1 cellular context compared by ENCODE assay signal in genomic region chr5:50593681-50594080, GRCh38.
TF ChIP-seq lines count a peak whose summit lies in the region.

No MANE protein-coding gene starts in this region.

TF ChIP-seq in SK-N-SH, 30 proteins besides CTCF, POLR2A, EP300 and RAD21 (continued from another document):
- TF ChIP-seq, protein P1, sequence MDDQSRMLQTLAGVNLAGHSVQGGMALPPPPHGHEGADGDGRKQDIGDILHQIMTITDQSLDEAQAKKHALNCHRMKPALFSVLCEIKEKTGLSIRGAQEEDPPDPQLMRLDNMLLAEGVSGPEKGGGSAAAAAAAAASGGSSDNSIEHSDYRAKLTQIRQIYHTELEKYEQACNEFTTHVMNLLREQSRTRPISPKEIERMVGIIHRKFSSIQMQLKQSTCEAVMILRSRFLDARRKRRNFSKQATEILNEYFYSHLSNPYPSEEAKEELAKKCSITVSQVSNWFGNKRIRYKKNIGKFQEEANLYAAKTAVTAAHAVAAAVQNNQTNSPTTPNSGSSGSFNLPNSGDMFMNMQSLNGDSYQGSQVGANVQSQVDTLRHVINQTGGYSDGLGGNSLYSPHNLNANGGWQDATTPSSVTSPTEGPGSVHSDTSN (IDR thresholded peaks at IDR 0.05), result no peak
- TF ChIP-seq, protein P2, sequence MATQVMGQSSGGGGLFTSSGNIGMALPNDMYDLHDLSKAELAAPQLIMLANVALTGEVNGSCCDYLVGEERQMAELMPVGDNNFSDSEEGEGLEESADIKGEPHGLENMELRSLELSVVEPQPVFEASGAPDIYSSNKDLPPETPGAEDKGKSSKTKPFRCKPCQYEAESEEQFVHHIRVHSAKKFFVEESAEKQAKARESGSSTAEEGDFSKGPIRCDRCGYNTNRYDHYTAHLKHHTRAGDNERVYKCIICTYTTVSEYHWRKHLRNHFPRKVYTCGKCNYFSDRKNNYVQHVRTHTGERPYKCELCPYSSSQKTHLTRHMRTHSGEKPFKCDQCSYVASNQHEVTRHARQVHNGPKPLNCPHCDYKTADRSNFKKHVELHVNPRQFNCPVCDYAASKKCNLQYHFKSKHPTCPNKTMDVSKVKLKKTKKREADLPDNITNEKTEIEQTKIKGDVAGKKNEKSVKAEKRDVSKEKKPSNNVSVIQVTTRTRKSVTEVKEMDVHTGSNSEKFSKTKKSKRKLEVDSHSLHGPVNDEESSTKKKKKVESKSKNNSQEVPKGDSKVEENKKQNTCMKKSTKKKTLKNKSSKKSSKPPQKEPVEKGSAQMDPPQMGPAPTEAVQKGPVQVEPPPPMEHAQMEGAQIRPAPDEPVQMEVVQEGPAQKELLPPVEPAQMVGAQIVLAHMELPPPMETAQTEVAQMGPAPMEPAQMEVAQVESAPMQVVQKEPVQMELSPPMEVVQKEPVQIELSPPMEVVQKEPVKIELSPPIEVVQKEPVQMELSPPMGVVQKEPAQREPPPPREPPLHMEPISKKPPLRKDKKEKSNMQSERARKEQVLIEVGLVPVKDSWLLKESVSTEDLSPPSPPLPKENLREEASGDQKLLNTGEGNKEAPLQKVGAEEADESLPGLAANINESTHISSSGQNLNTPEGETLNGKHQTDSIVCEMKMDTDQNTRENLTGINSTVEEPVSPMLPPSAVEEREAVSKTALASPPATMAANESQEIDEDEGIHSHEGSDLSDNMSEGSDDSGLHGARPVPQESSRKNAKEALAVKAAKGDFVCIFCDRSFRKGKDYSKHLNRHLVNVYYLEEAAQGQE (IDR thresholded peaks at IDR 0.05; ENCODE audit: low read depth, low read length), result no peak
- TF ChIP-seq EZH2phosphoT487 (IDR thresholded peaks at IDR 0.05; ENCODE audit: borderline replicate concordance, low read depth) (no peak), SMC3 (IDR thresholded peaks at IDR 0.05; ENCODE audit: low read depth, low read length) (no peak), SIN3A (IDR thresholded peaks at IDR 0.05; ENCODE audit: borderline replicate concordance, low read depth, low read length) (no peak), ZBTB33 (IDR thresholded peaks at IDR 0.05; ENCODE audit: borderline replicate concordance, low read depth) (no peak)
- TF ChIP-seq, protein P3, sequence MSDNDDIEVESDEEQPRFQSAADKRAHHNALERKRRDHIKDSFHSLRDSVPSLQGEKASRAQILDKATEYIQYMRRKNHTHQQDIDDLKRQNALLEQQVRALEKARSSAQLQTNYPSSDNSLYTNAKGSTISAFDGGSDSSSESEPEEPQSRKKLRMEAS (IDR thresholded peaks at IDR 0.05; ENCODE audit: low read depth), result no peak
